In the genomic region with DNA sequence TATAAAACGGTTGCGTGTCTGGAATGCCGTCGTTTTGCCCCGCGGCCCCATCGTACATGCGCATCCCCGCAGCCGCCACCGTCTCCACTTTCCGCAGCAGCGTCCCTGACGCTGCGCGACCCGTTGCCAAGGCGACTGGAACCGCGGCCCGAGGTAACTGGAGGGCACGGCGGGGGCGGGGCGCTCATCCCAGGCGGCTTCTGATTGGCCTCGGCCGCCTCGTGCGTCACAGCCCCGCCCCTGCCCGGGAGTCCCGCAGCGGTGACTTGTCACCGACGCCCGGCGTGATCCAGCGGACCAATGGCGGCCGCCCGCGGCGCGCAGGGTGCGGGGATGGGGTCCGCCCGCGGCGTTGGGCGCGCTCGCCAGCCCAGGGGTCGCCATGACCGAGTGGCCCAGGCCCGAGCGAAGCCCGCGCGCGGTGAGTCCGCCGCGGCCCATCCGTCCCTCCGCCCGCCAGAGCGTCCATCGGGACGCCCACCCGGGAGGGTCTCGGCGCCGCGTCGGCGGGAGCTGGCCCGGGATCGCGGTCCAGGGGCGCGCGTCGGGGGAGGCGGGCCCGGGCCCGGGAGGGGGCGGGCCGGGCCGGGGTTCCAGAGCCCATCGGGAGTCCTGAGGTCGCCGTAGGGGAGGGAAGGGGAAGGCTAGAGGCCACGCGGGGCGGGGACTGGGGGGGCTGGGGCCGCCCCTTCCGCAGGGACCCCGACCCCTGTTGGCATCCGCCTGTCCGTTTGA, we compare ENCODE assay signal across 8 cellular contexts. TPM values are rescaled to one million over a fixed set of nuclear protein-coding genes. Genes with fewer than 3 reads are reported as not detected.
A peak's percentile ranks its signal among the peaks of the same experiment; 100 is the strongest.
DNase-seq lines count a peak whose midpoint lies in the region; ATAC-seq and TF ChIP-seq lines count a peak whose summit lies in the region.

A gene with protein sequence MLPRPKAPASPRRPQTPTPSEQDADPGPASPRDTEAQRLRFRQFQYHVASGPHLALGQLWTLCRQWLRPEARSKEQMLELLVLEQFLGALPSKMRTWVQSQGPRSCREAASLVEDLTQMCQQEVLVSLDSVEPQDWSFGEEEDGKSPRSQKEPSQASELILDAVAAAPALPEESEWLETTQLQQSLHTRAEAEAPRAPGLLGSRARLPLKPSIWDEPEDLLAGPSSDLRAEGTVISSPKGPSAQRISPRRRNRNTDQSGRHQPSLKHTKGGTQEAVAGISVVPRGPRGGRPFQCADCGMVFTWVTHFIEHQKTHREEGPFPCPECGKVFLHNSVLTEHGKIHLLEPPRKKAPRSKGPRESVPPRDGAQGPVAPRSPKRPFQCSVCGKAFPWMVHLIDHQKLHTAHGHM (plus strand): TSS at position 285 of the 735 bp plus-strand sequence. CDS start 3,812 bp downstream, outside the sequence.

- H3K27ac ChIP-seq in ascending aorta: no peak within 1 kb of the TSS

- H3K9me3 ChIP-seq in ascending aorta: peaks cover 0 to 34% of the 10 kb centered on the region in 2 donors

- ATAC-seq in GM18502 (IDR thresholded peaks at IDR 0.05; ENCODE audit: poor library complexity, unreplicated experiment) (no peak), HG03457 (IDR thresholded peaks at IDR 0.05; ENCODE audit: unreplicated experiment) (no peak)

- no TSS peak for BruUV-seq in MCF 10A (replicated peaks; lab: Mats Ljungman, UMichigan)

- POLR2A ChIA-PET in MCF 10A (lab: Yijun Ruan, JAX): no interaction called here

- no peak within 1 kb of the TSS for H3K27ac Mint-ChIP-seq in MCF 10A (ENCODE audit: low read depth, unreplicated experiment)

- intact Hi-C loops in MCF 10A (cut with micrococcal nuclease) (no loop called here), ascending aorta (cut with DNase I) (no loop called here)

- H3K36me3 ChIP-seq in ascending aorta: no peaks in the 10 kb centered on the region

- no peaks in the 10 kb centered on the region for H3K27me3 Mint-ChIP-seq in MCF 10A (ENCODE audit: insufficient read depth, unreplicated experiment)

- no peak for TF ChIP-seq CTCF in MCF 10A (IDR thresholded peaks at IDR 0.05; ENCODE audit: unreplicated experiment)
- no peak for TF ChIP-seq CTCF in ascending aorta (IDR thresholded peaks at IDR 0.05)

- peak within 1 kb of the TSS; percentile 50 to 53 for H3K4me3 ChIP-seq in ascending aorta

- no peaks in the 10 kb centered on the region for H3K36me3 Mint-ChIP-seq in MCF 10A (ENCODE audit: insufficient read depth, unreplicated experiment)

- H3K4me1 Mint-ChIP-seq in MCF 10A (ENCODE audit: insufficient read depth, unreplicated experiment): no peaks in the 10 kb centered on the region

- H3K9me3 Mint-ChIP-seq in MCF 10A (ENCODE audit: unreplicated experiment): peaks cover 38% of the 10 kb centered on the region

- CTCF ChIA-PET in MCF 10A (lab: Yijun Ruan, JAX): no interaction called here

- DNase-seq in T47D (ENCODE audit: low read depth in 1 of 2, low spot score in 1 of 2): peak; percentile 83 to 95
- no peak for DNase-seq in MCF 10A (ENCODE audit: unreplicated experiment)
- peak in 1 of 2 donors; percentile 69 for DNase-seq in ascending aorta (ENCODE audit: low spot score in 2 of 2)
- DNase-seq in hippocampal formation (lab: John Stamatoyannopoulos, UW): peak; percentile 84 to 89
- DNase-seq in putamen (ENCODE audit: low spot score): peak; percentile 96
- DNase-seq in NCI-H446 treated with DMSO at 0.1 percent for 48 hours (lab: John Stamatoyannopoulos, UW): no peak

- H3K4me1 ChIP-seq in ascending aorta: no peaks in the 10 kb centered on the region

- in situ Hi-C loops in T47D (cut with HindIII; ENCODE audit: low pct_unique_long_range_greater_than_20kb, low sequenced_read_pairs): no loop called here

- H3K27me3 ChIP-seq in ascending aorta: peaks cover 5% of the 10 kb centered on the region

- no peak within 1 kb of the TSS for H3K4me3 Mint-ChIP-seq in MCF 10A (ENCODE audit: unreplicated experiment)

RNA-seq across cellular contexts. Expression of the gene that starts here (rescaled TPM):
- total RNA-seq in MCF 10A (2022) (not detected in 2 replicates), ascending aorta (not detected)

Comparison
In these comparisons a context has a peak if more than half of its experiments do, and no peak if none do; other contexts are left out.
1. DNase-seq: peak in T47D (2 of 2), hippocampal formation (2 of 2) and putamen (single experiment); none in MCF 10A (single experiment) and NCI-H446 treated with DMSO at 0.1 percent for 48 hours (single experiment).